In the genomic region with DNA sequence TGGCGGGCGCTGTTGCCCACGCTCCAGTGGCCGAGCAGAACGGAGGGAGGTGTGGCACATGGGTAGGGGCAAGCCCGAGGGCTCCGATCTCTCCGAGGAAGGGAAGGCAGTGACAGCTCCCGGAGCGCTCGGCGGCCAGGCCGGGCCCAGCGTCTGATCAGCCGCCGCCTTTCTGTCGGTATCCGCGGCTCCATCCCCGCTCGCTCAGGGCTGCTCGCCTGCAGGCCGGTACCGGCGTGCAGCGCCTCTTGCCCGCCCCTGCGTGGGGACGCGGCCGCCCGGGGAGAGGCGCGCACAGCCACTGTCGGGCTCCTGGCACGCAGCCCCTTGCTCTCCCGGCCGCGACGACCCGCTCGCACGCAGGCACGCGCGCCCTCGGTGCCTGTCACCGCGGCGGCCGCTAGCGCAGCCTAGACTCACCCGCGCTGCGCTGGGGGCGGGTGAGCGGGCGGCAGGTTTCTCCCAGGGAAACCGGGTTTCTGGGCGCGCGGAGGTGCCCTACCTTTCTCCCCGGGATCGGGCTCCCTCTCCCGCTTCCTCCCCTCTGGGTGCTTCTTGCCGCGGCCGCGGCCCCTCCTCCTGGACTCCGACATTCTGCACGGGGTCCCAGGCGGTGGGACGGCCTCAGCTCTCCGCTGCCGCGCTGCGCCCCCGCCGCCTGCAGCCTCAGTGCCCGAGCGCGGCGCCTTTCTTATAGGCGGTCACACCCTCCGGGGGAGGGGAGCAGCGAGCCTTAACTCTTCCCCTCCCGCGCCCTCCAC, we compare ENCODE assay signal across 8 cellular contexts.
DNase-seq lines count a peak whose midpoint lies in the region; ATAC-seq and TF ChIP-seq lines count a peak whose summit lies in the region.

No MANE protein-coding gene starts in this region.

- H2BK120ac ChIP-seq in IMR-90 (ENCODE audit: low read depth, low read length) = no peak overlapping the region

- peak; percentile 66 for ATAC-seq in IMR-90 (ENCODE audit: low read depth)
- no peak for ATAC-seq in HG03469 (IDR thresholded peaks at IDR 0.05; ENCODE audit: unreplicated experiment)

- peak overlapping the region; percentile 49 for H2AFZ ChIP-seq in IMR-90 (replicated peaks; ENCODE audit: low read length, poor library complexity)

- H2BK15ac ChIP-seq in IMR-90 (ENCODE audit: low read depth, low read length) = no peak overlapping the region

- H3K4me3 ChIP-seq in GM08714 (ENCODE audit: low read length) = peak overlapping the region; percentile 16; the same call in 1 of the 2 replicates
- H3K4me3 ChIP-seq in IMR-90 (ENCODE audit: insufficient read depth, low read depth, low read length) = no peak overlapping the region; the same call in 1 of the 2 replicates
- peak overlapping the region; percentile 16 for H3K4me3 ChIP-seq in lower leg skin (ENCODE audit: low read depth, poor library complexity, severe bottlenecking)

- no peaks in the 10 kb centered on the region for H4K20me1 ChIP-seq in IMR-90 (ENCODE audit: insufficient read depth, low read length)

- TF ChIP-seq POLR2A in IMR-90 (IDR thresholded peaks at IDR 0.05; ENCODE audit: low read depth, low read length) = no peak
- TF ChIP-seq POLR2A in lower leg skin (IDR thresholded peaks at IDR 0.05) = no peak

- H2AK9ac ChIP-seq in IMR-90 (replicated peaks; ENCODE audit: low read depth, low read length, poor library complexity) = no peak overlapping the region

- intact Hi-C loops in IMR-90 (cut with micrococcal nuclease) = no loop called here
- intact Hi-C loops in lower leg skin (cut with DNase I; ENCODE audit: low total_unique reads) = no loop called here
- intact Hi-C loops in posterior vena cava (cut with DNase I) = no loop called here

- BruUV-seq in IMR-90 (replicated peaks; lab: Mats Ljungman, UMichigan) = no TSS peak

- H3K9me3 ChIP-seq in IMR-90 (ENCODE audit: control insufficient read depth, insufficient read depth, low read length) = no peaks in the 10 kb centered on the region

- no peak overlapping the region for H2AK5ac ChIP-seq in IMR-90 (ENCODE audit: low read depth, low read length)

- peaks cover 87% of the 10 kb centered on the region for H3K27me3 ChIP-seq in IMR-90 (ENCODE audit: control insufficient read depth, insufficient read depth, low read length)

- no peaks in the 10 kb centered on the region; the same call in 1 of the 2 replicates for H3K4me1 ChIP-seq in IMR-90 (ENCODE audit: control insufficient read depth, insufficient read depth, low read length)

- in situ Hi-C loops in IMR-90 (cut with MboI; ENCODE audit: low sequenced_read_pairs) = no loop called here

- TF ChIP-seq RAD21 in IMR-90 (IDR thresholded peaks at IDR 0.05; ENCODE audit: low read length) = no peak

- no peak overlapping the region for H4K91ac ChIP-seq in IMR-90 (ENCODE audit: insufficient read depth, low read depth, low read length)

- no peak overlapping the region for H4K5ac ChIP-seq in IMR-90 (ENCODE audit: low read depth, low read length)

- no peak overlapping the region for H3K23ac ChIP-seq in IMR-90 (ENCODE audit: low read depth, low read length)

- no peaks in the 10 kb centered on the region for H3K36me3 ChIP-seq in IMR-90 (ENCODE audit: control insufficient read depth, insufficient read depth, low read length)

- no peak overlapping the region for H2BK5ac ChIP-seq in IMR-90 (ENCODE audit: low read depth, low read length, poor library complexity, severe bottlenecking)

- 4% methylated on average over 62 of the region's 88 CpGs; no CpG with 5 or more reads in 1 of the 2 experiments for WGBS in IMR-90 (ENCODE audit: extremely low coverage in 2 of 2, insufficient read length in 1 of 2), 2 experiments
- 0 to 1% methylated on average over 24 to 59 of the region's 88 CpGs for WGBS in lower leg skin, 2 donors

- H3K9ac ChIP-seq in IMR-90 (ENCODE audit: low read depth, low read length) = no peak overlapping the region

- H3K4me2 ChIP-seq in IMR-90 (ENCODE audit: low read depth, low read length) = peak overlapping the region; percentile 22; the same call in 1 of the 2 replicates

- H3K4ac ChIP-seq in IMR-90 (ENCODE audit: low read depth, low read length) = no peak overlapping the region

- no peak overlapping the region for H2BK20ac ChIP-seq in IMR-90 (ENCODE audit: low read depth, low read length)

- no peak overlapping the region for H4K8ac ChIP-seq in IMR-90 (ENCODE audit: low read depth in 2 of 2, low read length in 2 of 2)

- no peak overlapping the region for H3K56ac ChIP-seq in IMR-90 (ENCODE audit: extremely low read depth, insufficient read depth, low read length)

- H3K27ac ChIP-seq in IMR-90 (ENCODE audit: insufficient read depth, low read length) = no peak overlapping the region

- POLR2A ChIA-PET in IMR-90 (lab: Charles Lee; ENCODE audit: unreplicated experiment) = no interaction called here

- DNase-seq in IMR-90 = no peak
- peak; percentile 47 for DNase-seq in cerebellum (ENCODE audit: low spot score)
- peak in 1 of 2 donors; percentile 78 for DNase-seq in lower leg skin (ENCODE audit: low spot score in 2 of 2)
- peak; percentile 47 for DNase-seq in superior temporal gyrus (ENCODE audit: extremely low spot score)
- no peak for DNase-seq in SIG-M5 (lab: John Stamatoyannopoulos, UW)
- DNase-seq in posterior vena cava (ENCODE audit: low spot score) = no peak

- H3K79me1 ChIP-seq in IMR-90 (ENCODE audit: low read depth in 1 of 2, low read length in 2 of 2) = no peaks in the 10 kb centered on the region

- CTCF ChIA-PET in IMR-90 (lab: Yijun Ruan, JAX) = no interaction called here

- no peak overlapping the region for H3K14ac ChIP-seq in IMR-90 (replicated peaks; ENCODE audit: low read depth, low read length)

- dilution Hi-C loops in IMR-90 (cut with HindIII; ENCODE audit: low sequenced_read_pairs, unreplicated experiment) = no loop called here

- TF ChIP-seq CTCF in IMR-90 (conservative IDR thresholded peaks at IDR 0.05; ENCODE audit: low read depth, low read length) = no peak
- TF ChIP-seq CTCF in lower leg skin (IDR thresholded peaks at IDR 0.05) = no peak

- no peaks in the 10 kb centered on the region for H3K9me1 ChIP-seq in IMR-90 (ENCODE audit: insufficient read depth, low read length)

- H3K18ac ChIP-seq in IMR-90 (ENCODE audit: low read depth, low read length) = no peak overlapping the region

TF ChIP-seq in IMR-90, 13 proteins besides CTCF, POLR2A, EP300 and RAD21:
- TF ChIP-seq SMC3 (IDR thresholded peaks at IDR 0.05; ENCODE audit: low read depth, low read length) = no peak
- TF ChIP-seq RCOR1 (IDR thresholded peaks at IDR 0.05; ENCODE audit: insufficient replicate concordance, low read length) = no peak
- no peak for TF ChIP-seq MAFK (IDR thresholded peaks at IDR 0.05; ENCODE audit: low read depth, low read length)
- TF ChIP-seq MAZ (IDR thresholded peaks at IDR 0.05; ENCODE audit: borderline replicate concordance, low read depth, low read length) = no peak
- TF ChIP-seq BHLHE40 (IDR thresholded peaks at IDR 0.05; ENCODE audit: low read depth, low read length) = no peak
- no peak for TF ChIP-seq CHD1 (IDR thresholded peaks at IDR 0.05; ENCODE audit: low read depth, low read length)
- no peak for TF ChIP-seq RFX5 (IDR thresholded peaks at IDR 0.05; ENCODE audit: low read depth, low read length)
- no peak for TF ChIP-seq MXI1 (IDR thresholded peaks at IDR 0.05; ENCODE audit: borderline replicate concordance, low read depth, low read length)
- TF ChIP-seq, protein P1, sequence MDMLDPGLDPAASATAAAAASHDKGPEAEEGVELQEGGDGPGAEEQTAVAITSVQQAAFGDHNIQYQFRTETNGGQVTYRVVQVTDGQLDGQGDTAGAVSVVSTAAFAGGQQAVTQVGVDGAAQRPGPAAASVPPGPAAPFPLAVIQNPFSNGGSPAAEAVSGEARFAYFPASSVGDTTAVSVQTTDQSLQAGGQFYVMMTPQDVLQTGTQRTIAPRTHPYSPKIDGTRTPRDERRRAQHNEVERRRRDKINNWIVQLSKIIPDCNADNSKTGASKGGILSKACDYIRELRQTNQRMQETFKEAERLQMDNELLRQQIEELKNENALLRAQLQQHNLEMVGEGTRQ (IDR thresholded peaks at IDR 0.05; ENCODE audit: low read depth, low read length) = no peak
- no peak for TF ChIP-seq NFE2L2 (IDR thresholded peaks at IDR 0.05; ENCODE audit: low read depth, low read length)
- no peak for TF ChIP-seq FOS (IDR thresholded peaks at IDR 0.05; ENCODE audit: low read depth, low read length)
- TF ChIP-seq, protein P2, sequence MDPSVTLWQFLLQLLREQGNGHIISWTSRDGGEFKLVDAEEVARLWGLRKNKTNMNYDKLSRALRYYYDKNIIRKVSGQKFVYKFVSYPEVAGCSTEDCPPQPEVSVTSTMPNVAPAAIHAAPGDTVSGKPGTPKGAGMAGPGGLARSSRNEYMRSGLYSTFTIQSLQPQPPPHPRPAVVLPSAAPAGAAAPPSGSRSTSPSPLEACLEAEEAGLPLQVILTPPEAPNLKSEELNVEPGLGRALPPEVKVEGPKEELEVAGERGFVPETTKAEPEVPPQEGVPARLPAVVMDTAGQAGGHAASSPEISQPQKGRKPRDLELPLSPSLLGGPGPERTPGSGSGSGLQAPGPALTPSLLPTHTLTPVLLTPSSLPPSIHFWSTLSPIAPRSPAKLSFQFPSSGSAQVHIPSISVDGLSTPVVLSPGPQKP (IDR thresholded peaks at IDR 0.05; ENCODE audit: borderline replicate concordance, low read depth, low read length) = no peak
- no peak for TF ChIP-seq CEBPB (IDR thresholded peaks at IDR 0.05; ENCODE audit: low read depth, low read length)

Comparison
In these comparisons a context has a peak if more than half of its experiments do, and no peak if none do; other contexts are left out.
1. DNase-seq: peak in cerebellum (single experiment) and superior temporal gyrus (single experiment); none in IMR-90 (single experiment), SIG-M5 (single experiment) and posterior vena cava (single experiment).